34 cellular contexts compared by ENCODE assay signal in genomic region chr11:31927982-31928381, GRCh38.
"Had no signal": no experiment of that assay in that cellular context is flagged by ENCODE, and none has a peak within 500 bp of the region (broad histone marks: within the 10 kb centered on the region; RNA-seq: fewer than 3 reads in every experiment).

No MANE protein-coding gene starts in this region.

- H3K36me3 ChIP-seq: adrenal gland, ascending aorta, brain microvascular endothelial cell, breast epithelium, cardiac muscle cell had no signal

- H3K4me1 ChIP-seq: adrenal gland, ascending aorta, body of pancreas, breast epithelium had no signal

- H3K4me3 ChIP-seq: adrenal gland, ascending aorta, body of pancreas, breast epithelium, cardiac muscle cell had no signal

- ATAC-seq: activated naive CD4-positive, alpha-beta T cell treated with anti-CD3 and anti-CD28 coated beads, Interleukin-2, amount 50 U/mL, for 72 hours; activated naive CD8-positive, alpha-beta T cell treated with anti-CD3 and anti-CD28 coated beads, Interleukin-2, amount 50 U/mL, for 24 hours; activated T-cell treated with anti-CD3 and anti-CD28 coated beads, Interleukin-2, amount 50 U/mL, for 4 hours; activated T-cell treated with anti-CD3 and anti-CD28 coated beads, Interleukin-2, amount 50 U/mL, for 72 hours; activated T-helper 17 cell treated with anti-CD3 and anti-CD28 coated beads, Interleukin-2, amount 50 U/mL, for 72 hours; body of pancreas had no signal

- H3K27me3 ChIP-seq: adrenal gland, ascending aorta, body of pancreas, breast epithelium had no signal

- H3K9me3 ChIP-seq: adrenal gland, ascending aorta, body of pancreas, breast epithelium had no signal

- FAIRE-seq: astrocyte, bronchial epithelial cell had no signal

- H3K27ac ChIP-seq: adrenal gland, ascending aorta, body of pancreas, brain microvascular endothelial cell, breast epithelium, cardiac muscle cell had no signal

- DNase-seq: activated effector memory CD4-positive, alpha-beta T cell treated with anti-CD3 and anti-CD28 coated beads, Interleukin-2, amount 50 U/mL, for 16 hours; activated effector memory CD4-positive, alpha-beta T cell treated with Interleukin-2 at 50 U/mL for 16 hours; activated gamma-delta T cell; activated gamma-delta T cell treated with Interleukin-2 at 50 U/mL for 16 hours; activated naive CD4-positive, alpha-beta T cell; activated naive CD4-positive, alpha-beta T cell treated with anti-CD3 and anti-CD28 coated beads for 36 hours; activated naive CD4-positive, alpha-beta T cell treated with anti-CD3 and anti-CD28 coated beads, Interleukin-2, amount 10 ng/mL, durations not matched to agents 7 days and 5 days; activated naive CD4-positive, alpha-beta T cell treated with anti-CD3 and anti-CD28 coated beads, Interleukin-2, amount 50 U/mL, for 16 hours; activated naive CD4-positive, alpha-beta T cell treated with Interleukin-2 at 50 U/mL for 16 hours; activated naive CD8-positive, alpha-beta T cell treated with anti-CD3 and anti-CD28 coated beads for 36 hours; activated naive CD8-positive, alpha-beta T cell treated with anti-CD3 and anti-CD28 coated beads, Interleukin-2, amount 10 ng/mL, durations not matched to agents 7 days and 5 days; activated naive CD8-positive, alpha-beta T cell treated with anti-CD3 and anti-CD28 coated beads, Interleukin-2, amount 50 U/mL, for 24 hours; activated T-cell treated with anti-CD3 and anti-CD28 coated beads, Interleukin-2, amount 50 U/mL, for 1 hour; activated T-cell treated with anti-CD3 and anti-CD28 coated beads, Interleukin-2, amount 50 U/mL, for 24 hours; activated T-cell treated with anti-CD3 and anti-CD28 coated beads, Interleukin-2, amount 50 U/mL, for 4 hours; activated T-cell treated with anti-CD3 and anti-CD28 coated beads, Interleukin-2, amount 50 U/mL, for 48 hours; activated T-cell treated with anti-CD3 and anti-CD28 coated beads, Interleukin-2, amount 50 U/mL, for 72 hours; adrenal gland; amniotic stem cell; amygdala; anterior cingulate cortex; aorta; body of pancreas; brain microvascular endothelial cell; caudate nucleus; central memory CD4-positive, alpha-beta T cell; cerebellar nuclear complex had no signal
